In genomic region chr14:73802431-73803188, GRCh38 we compare ENCODE assay signal across 1 cellular context.
TF ChIP-seq lines count a peak whose summit lies in the region.

No MANE protein-coding gene starts in this region.

TF ChIP-seq in HepG2, 621 proteins besides CTCF, POLR2A, EP300 and RAD21 (continued from another document and continues in another):
- TF ChIP-seq PAXIP1 (CRISPR knock-in tag; conservative IDR thresholded peaks at IDR 0.05) (peak; percentile 21; the same call in 1 of the 2 replicates), SMARCE1 (IDR thresholded peaks at IDR 0.05; ENCODE audit: borderline replicate concordance) (no peak), ZNF33A (CRISPR knock-in tag; IDR thresholded peaks at IDR 0.05; ENCODE audit: borderline replicate concordance) (no peak), ZNF18 (CRISPR knock-in tag; IDR thresholded peaks at IDR 0.05; ENCODE audit: insufficient replicate concordance) (no peak), KAT2B (IDR thresholded peaks at IDR 0.05; ENCODE audit: borderline replicate concordance, low read depth, low read length) (no peak), ZNF720 (CRISPR knock-in tag; IDR thresholded peaks at IDR 0.05) (no peak), ZNF280B (CRISPR knock-in tag; IDR thresholded peaks at IDR 0.05; ENCODE audit: borderline replicate concordance) (0 out of 2 replicates have a peak, but pooled peaks have one; percentile 49), ZNF782 (CRISPR knock-in tag; IDR thresholded peaks at IDR 0.05; ENCODE audit: borderline replicate concordance) (no peak), PITX1 (CRISPR knock-in tag; IDR thresholded peaks at IDR 0.05) (no peak), ZNF547 (CRISPR knock-in tag; IDR thresholded peaks at IDR 0.05) (no peak), KLF12 (CRISPR knock-in tag; IDR thresholded peaks at IDR 0.05; ENCODE audit: borderline replicate concordance) (no peak), HNF4G (IDR thresholded peaks at IDR 0.05; ENCODE audit: borderline replicate concordance, low read depth, low read length) (no peak), HNF4G (CRISPR knock-in tag; IDR thresholded peaks at IDR 0.05; ENCODE audit: borderline replicate concordance, low read depth) (peak; percentile 26; the same call in 1 of the 2 replicates), HNRNPUL1 (IDR thresholded peaks at IDR 0.05; ENCODE audit: low read depth, low read length) (no peak), NR3C1 (CRISPR knock-in tag; IDR thresholded peaks at IDR 0.05) (no peak), NRL (CRISPR knock-in tag; IDR thresholded peaks at IDR 0.05; ENCODE audit: borderline replicate concordance) (peak; percentile 52; the same call in 1 of the 2 replicates), MLLT10 (CRISPR knock-in tag; IDR thresholded peaks at IDR 0.05) (no peak), ZNF263 (CRISPR knock-in tag; IDR thresholded peaks at IDR 0.05) (peak; percentile 73), SP4 (CRISPR knock-in tag; IDR thresholded peaks at IDR 0.05) (peak; percentile 57; the same call in 1 of the 2 replicates), KLF6 (CRISPR knock-in tag; IDR thresholded peaks at IDR 0.05) (no peak), YEATS2 (CRISPR knock-in tag; IDR thresholded peaks at IDR 0.05; ENCODE audit: borderline replicate concordance) (peak; percentile 41; the same call in 1 of the 2 replicates), ZNF441 (CRISPR knock-in tag; IDR thresholded peaks at IDR 0.05; ENCODE audit: borderline replicate concordance) (0 out of 2 replicates have a peak, but pooled peaks have one; percentile 35), ZSCAN22 (CRISPR knock-in tag; IDR thresholded peaks at IDR 0.05) (no peak), ZNF362 (CRISPR knock-in tag; IDR thresholded peaks at IDR 0.05; ENCODE audit: borderline replicate concordance) (peak; percentile 93), BRD4 (CRISPR knock-in tag; IDR thresholded peaks at IDR 0.05) (no peak; the same call in 1 of the 2 replicates), HNF4A (CRISPR knock-in tag; IDR thresholded peaks at IDR 0.05) (0 out of 2 replicates have a peak, but pooled peaks have one; percentile 35), ZNF503 (CRISPR knock-in tag; IDR thresholded peaks at IDR 0.05) (no peak), HMGXB3 (CRISPR knock-in tag; IDR thresholded peaks at IDR 0.05; ENCODE audit: borderline replicate concordance) (peak; percentile 35; the same call in 1 of the 2 replicates), SIN3A (IDR thresholded peaks at IDR 0.05; ENCODE audit: borderline replicate concordance, low read depth, low read length) (no peak), ZNF614 (CRISPR knock-in tag; IDR thresholded peaks at IDR 0.05; ENCODE audit: borderline replicate concordance) (no peak), HOXA9 (CRISPR knock-in tag; IDR thresholded peaks at IDR 0.05; ENCODE audit: borderline replicate concordance) (no peak), NFE2L2 (IDR thresholded peaks at IDR 0.05; ENCODE audit: low read length) (no peak), ZNF136 (CRISPR knock-in tag; IDR thresholded peaks at IDR 0.05; ENCODE audit: low read depth) (no peak), ZNF768 (CRISPR knock-in tag; IDR thresholded peaks at IDR 0.05) (peak; percentile 39), KDM2A (CRISPR knock-in tag; IDR thresholded peaks at IDR 0.05; ENCODE audit: borderline replicate concordance, low read depth) (0 out of 2 replicates have a peak, but pooled peaks have one; percentile 15), ZNF850 (CRISPR knock-in tag; conservative IDR thresholded peaks at IDR 0.05) (no peak), MAX (IDR thresholded peaks at IDR 0.05) (peak; percentile 64), SOX6 (IDR thresholded peaks at IDR 0.05) (no peak), SOX6 (CRISPR knock-in tag; IDR thresholded peaks at IDR 0.05) (peak; percentile 25; the same call in 1 of the 2 replicates), ZNF205 (CRISPR knock-in tag; IDR thresholded peaks at IDR 0.05) (peak; percentile 64; the same call in 1 of the 2 replicates), KDM5B (CRISPR knock-in tag; IDR thresholded peaks at IDR 0.05; ENCODE audit: borderline replicate concordance) (peak; percentile 64; the same call in 1 of the 2 replicates), ZFP41 (CRISPR knock-in tag; IDR thresholded peaks at IDR 0.05; ENCODE audit: borderline replicate concordance) (peak; percentile 27; the same call in 1 of the 2 replicates), KDM6A (CRISPR knock-in tag; IDR thresholded peaks at IDR 0.05; ENCODE audit: low read depth) (no peak), ZNF777 (CRISPR knock-in tag; IDR thresholded peaks at IDR 0.05) (no peak), ARID4A (CRISPR knock-in tag; IDR thresholded peaks at IDR 0.05; ENCODE audit: borderline replicate concordance) (peak; percentile 48; the same call in 1 of the 2 replicates), ZBTB42 (CRISPR knock-in tag; IDR thresholded peaks at IDR 0.05) (no peak), ZNF484 (CRISPR knock-in tag; IDR thresholded peaks at IDR 0.05; ENCODE audit: borderline replicate concordance, low read depth) (no peak), ZFX (CRISPR knock-in tag; IDR thresholded peaks at IDR 0.05; ENCODE audit: low read depth) (peak; percentile 85; the same call in 1 of the 2 replicates)
